ENCODE assay signal across 1 cellular context in the genomic region with DNA sequence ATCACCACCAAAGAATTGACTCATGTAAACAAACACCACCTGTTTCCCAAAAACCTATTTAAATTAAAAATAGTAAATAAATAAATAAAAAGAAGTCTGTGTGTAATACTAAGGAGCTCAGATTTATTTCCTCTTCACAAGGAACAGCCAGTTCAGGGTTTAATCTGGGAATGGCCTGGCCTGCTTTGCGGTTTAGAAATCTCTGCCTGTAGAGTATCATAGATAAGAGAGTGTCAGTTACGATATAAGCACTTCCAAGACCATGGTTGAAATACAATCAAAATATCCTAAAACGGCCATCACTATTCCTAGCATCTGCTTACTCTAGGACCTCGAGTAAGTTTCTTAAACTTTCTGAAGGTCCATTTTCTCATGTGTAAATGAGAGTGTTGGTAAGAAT.
TF ChIP-seq lines count a peak whose summit lies in the region.

No MANE protein-coding gene starts in this region.

TF ChIP-seq in SK-N-SH treated with all-trans-retinoic acid at 6 μM for 48 hours, 23 proteins besides CTCF, POLR2A, EP300 and RAD21 (continued from another document):
- TF ChIP-seq, protein P1, sequence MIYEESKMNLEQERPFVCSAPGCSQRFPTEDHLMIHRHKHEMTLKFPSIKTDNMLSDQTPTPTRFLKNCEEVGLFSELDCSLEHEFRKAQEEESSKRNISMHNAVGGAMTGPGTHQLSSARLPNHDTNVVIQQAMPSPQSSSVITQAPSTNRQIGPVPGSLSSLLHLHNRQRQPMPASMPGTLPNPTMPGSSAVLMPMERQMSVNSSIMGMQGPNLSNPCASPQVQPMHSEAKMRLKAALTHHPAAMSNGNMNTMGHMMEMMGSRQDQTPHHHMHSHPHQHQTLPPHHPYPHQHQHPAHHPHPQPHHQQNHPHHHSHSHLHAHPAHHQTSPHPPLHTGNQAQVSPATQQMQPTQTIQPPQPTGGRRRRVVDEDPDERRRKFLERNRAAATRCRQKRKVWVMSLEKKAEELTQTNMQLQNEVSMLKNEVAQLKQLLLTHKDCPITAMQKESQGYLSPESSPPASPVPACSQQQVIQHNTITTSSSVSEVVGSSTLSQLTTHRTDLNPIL (CRISPR knock-in tag; IDR thresholded peaks at IDR 0.05; ENCODE audit: low read depth), result no peak
- no peak for TF ChIP-seq ESRRG (CRISPR knock-in tag; IDR thresholded peaks at IDR 0.05)
TF ChIP-seq in SK-N-SH treated with all-trans-retinoic acid at 6 μM for 48 hours: peak in this region for 1.
